ENCODE assay signal across 7 cellular contexts in genomic region chr1:236394905-236395779, GRCh38. TPM values are rescaled to one million over a fixed set of nuclear protein-coding genes. Genes with fewer than 3 reads are reported as not detected.
A peak's percentile ranks its signal among the peaks of the same experiment; 100 is the strongest.
DNase-seq lines count a peak whose midpoint lies in the region; TF ChIP-seq lines count a peak whose summit lies in the region.

No MANE protein-coding gene starts in this region.

- H3K79me2 ChIP-seq in osteoblast (ENCODE audit: insufficient read depth, low read length): no peaks in the 10 kb centered on the region

- H3K9me3 ChIP-seq in osteoblast (ENCODE audit: low read depth, low read length): no peaks in the 10 kb centered on the region

- peaks cover 40% of the 10 kb centered on the region for H3K4me1 Mint-ChIP-seq in activated T-cell treated with anti-CD3 and anti-CD28 coated beads, Interleukin-2, amount 50 U/mL, for 24 hours (ENCODE audit: low read depth)

- peak overlapping the region; percentile 84 for H3K4me3 Mint-ChIP-seq in activated T-cell treated with anti-CD3 and anti-CD28 coated beads, Interleukin-2, amount 50 U/mL, for 24 hours

- no peak overlapping the region for H3K27ac ChIP-seq in osteoblast (ENCODE audit: low read depth, low read length)

- H3K27ac Mint-ChIP-seq in activated T-cell treated with anti-CD3 and anti-CD28 coated beads, Interleukin-2, amount 50 U/mL, for 24 hours: peak overlapping the region; percentile 83

- no peaks in the 10 kb centered on the region for H4K20me1 ChIP-seq in osteoblast (ENCODE audit: insufficient read depth, low read length)

- CTCF ChIA-PET in HEK293T (lab: Yijun Ruan, JAX): interaction anchor here (0.6 to 1.1 kb wide), 2 partner anchors 15 to 72 kb away, joined by 3 to 4 read pairs; no protein-coding TSS in a partner anchor

- H2AFZ ChIP-seq in osteoblast (ENCODE audit: low read length): peak overlapping the region; percentile 85

- peaks cover 3% of the 10 kb centered on the region for H3K36me3 Mint-ChIP-seq in activated T-cell treated with anti-CD3 and anti-CD28 coated beads, Interleukin-2, amount 50 U/mL, for 24 hours (ENCODE audit: low read depth)

- intact Hi-C loops in posterior vena cava (cut with DNase I): no loop called here

- H3K9me3 Mint-ChIP-seq in activated T-cell treated with anti-CD3 and anti-CD28 coated beads, Interleukin-2, amount 50 U/mL, for 24 hours: no peaks in the 10 kb centered on the region

- peaks cover 8% of the 10 kb centered on the region for H3K4me1 ChIP-seq in osteoblast (ENCODE audit: insufficient read depth, low read length)

- peak; percentile 75 for DNase-seq in GM13976 (ENCODE audit: low spot score)
- peak; percentile 70 for DNase-seq in HEK293T (ENCODE audit: extremely low spot score)
- peak; percentile 19 for DNase-seq in NCI-H2227 treated with DMSO at 0.1 percent for 48 hours (lab: John Stamatoyannopoulos, UW)
- DNase-seq in activated T-cell treated with anti-CD3 and anti-CD28 coated beads, Interleukin-2, amount 50 U/mL, for 24 hours: peak; percentile 70
- peak; percentile 3 for DNase-seq in fibroblast of the aortic adventitia (ENCODE audit: low read depth)
- peak; percentile 86 for DNase-seq in osteoblast (ENCODE audit: insufficient read length, low spot score, missing footprints)
- DNase-seq in posterior vena cava (ENCODE audit: low spot score): no peak

- no peak for TF ChIP-seq CTCF in GM13976 (IDR thresholded peaks at IDR 0.05; ENCODE audit: borderline replicate concordance, control extremely low read depth, extremely low read depth, insufficient read depth, missing control alignments)
- no peak for TF ChIP-seq CTCF in fibroblast of the aortic adventitia (IDR thresholded peaks at IDR 0.05; ENCODE audit: insufficient read depth, low read length)
- no peak for TF ChIP-seq CTCF in osteoblast (IDR thresholded peaks at IDR 0.05; ENCODE audit: extremely low read depth, low read depth, low read length)

- H3K4me2 ChIP-seq in osteoblast (ENCODE audit: insufficient read depth, low read length): peak overlapping the region; percentile 73

- in situ Hi-C loops in GM13976 (cut with MboI; ENCODE audit: low sequenced_read_pairs, unreplicated experiment): no loop called here

- POLR2A ChIA-PET in HEK293T (lab: Yijun Ruan, JAX): interaction anchor here (0.7 to 3.2 kb wide), 16 partner anchors 9 to 282 kb away, joined by 3 to 13 read pairs (median 4); partner anchors contain the start of gene ERO1B

- H3K4me3 ChIP-seq in fibroblast of the aortic adventitia (ENCODE audit: low read depth, low read length): peak overlapping the region; percentile 62
- H3K4me3 ChIP-seq in osteoblast (ENCODE audit: insufficient read depth, low read length): peak overlapping the region; percentile 75

- no peaks in the 10 kb centered on the region for H3K36me3 ChIP-seq in osteoblast (ENCODE audit: insufficient read depth, low read length)

- H3K27me3 ChIP-seq in osteoblast (ENCODE audit: insufficient read depth, low read length): peaks cover 10% of the 10 kb centered on the region

- peaks cover 63% of the 10 kb centered on the region for H3K27me3 Mint-ChIP-seq in activated T-cell treated with anti-CD3 and anti-CD28 coated beads, Interleukin-2, amount 50 U/mL, for 24 hours

TF ChIP-seq in HEK293T, 16 proteins besides CTCF, POLR2A, EP300 and RAD21:
- TF ChIP-seq FOXK2 (IDR thresholded peaks at IDR 0.05) (no peak), NFRKB (IDR thresholded peaks at IDR 0.05) (no peak), LEF1 (IDR thresholded peaks at IDR 0.05; ENCODE audit: borderline replicate concordance) (no peak), HDGF (IDR thresholded peaks at IDR 0.05; ENCODE audit: borderline replicate concordance) (no peak), SUZ12 (IDR thresholded peaks at IDR 0.05) (no peak), L3MBTL2 (conservative IDR thresholded peaks at IDR 0.05) (no peak), ZNF384 (IDR thresholded peaks at IDR 0.05) (no peak), CTBP1 (IDR thresholded peaks at IDR 0.05; ENCODE audit: borderline replicate concordance) (no peak), SP1 (IDR thresholded peaks at IDR 0.05) (no peak), PKNOX1 (IDR thresholded peaks at IDR 0.05) (no peak), FOXM1 (IDR thresholded peaks at IDR 0.05; ENCODE audit: borderline replicate concordance) (no peak), BHLHE40 (IDR thresholded peaks at IDR 0.05; ENCODE audit: borderline replicate concordance) (no peak), FOXA1 (IDR thresholded peaks at IDR 0.05) (no peak), ELF4 (IDR thresholded peaks at IDR 0.05) (no peak), TARDBP (IDR thresholded peaks at IDR 0.05) (no peak), ARNT (IDR thresholded peaks at IDR 0.05) (no peak)

RNA-seq across cellular contexts. Expression of gene EDARADD, which starts 1.1 kb away (rescaled TPM):
- total RNA-seq in fibroblast of the aortic adventitia (ENCODE audit: low replicate concordance) (not detected in 2 replicates), osteoblast (1.4 and 2.7 TPM in 2 replicates), posterior vena cava (under 1 TPM; 0.24 to 0.32 TPM)
